ENCODE assay signal across 14 cellular contexts in the genomic region with DNA sequence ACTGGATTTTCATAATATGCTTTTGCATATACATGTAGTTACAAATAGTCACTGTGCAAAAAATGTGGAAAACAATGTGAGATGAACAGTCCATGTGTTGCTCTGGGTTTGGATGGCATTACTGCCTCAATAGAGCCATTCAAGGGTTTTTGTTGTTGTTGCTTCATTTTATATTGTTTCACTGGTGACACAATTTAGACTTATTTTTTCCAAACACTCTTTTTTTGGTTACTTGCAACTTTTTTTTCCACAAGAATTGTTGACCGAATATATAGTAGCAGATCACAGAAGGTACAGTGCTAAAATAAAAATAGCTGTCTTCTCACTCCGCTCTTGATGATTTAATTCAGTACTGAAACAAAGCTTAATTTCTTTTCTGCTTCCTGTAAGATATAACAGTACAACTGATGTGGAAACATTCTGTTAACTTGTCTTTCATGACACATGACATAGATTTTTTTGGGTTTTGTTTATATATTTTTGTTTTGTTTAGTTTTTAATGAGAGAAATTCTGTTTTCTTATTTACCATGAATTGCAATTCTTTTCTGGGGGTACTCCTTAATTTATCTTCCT.
A peak's percentile ranks its signal among the peaks of the same experiment; 100 is the strongest.
DNase-seq lines count a peak whose midpoint lies in the region; ATAC-seq and TF ChIP-seq lines count a peak whose summit lies in the region.
"Had no signal": no experiment of that assay in that cellular context is flagged by ENCODE, and none has a peak within 500 bp of the region (broad histone marks: within the 10 kb centered on the region; RNA-seq: fewer than 3 reads in every experiment).

No MANE protein-coding gene starts in this region.

- ATAC-seq in GM18907 (IDR thresholded peaks at IDR 0.05; ENCODE audit: unreplicated experiment) (peak; percentile 98), HG02610 (IDR thresholded peaks at IDR 0.05; ENCODE audit: unreplicated experiment) (peak; percentile 97), HG03439 (IDR thresholded peaks at IDR 0.05; ENCODE audit: unreplicated experiment) (peak; percentile 79)
- ATAC-seq in stimulated activated naive B cell treated with anti-CD40 and anti-IgM and Interleukin-4, amounts not matched to agents 10 μg/mL and 1 μg/mL and 100 μg/mL, for 72 hours (replicated peaks) = peak; percentile 56 to 67

- H3K4me1 Mint-ChIP-seq in stimulated activated naive B cell treated with anti-CD40 and anti-IgM and Interleukin-4, amounts not matched to agents 10 μg/mL and 1 μg/mL and 100 μg/mL, for 72 hours = peaks cover 0 to 8% of the 10 kb centered on the region in 2 donors
- H3K4me1 Mint-ChIP-seq: activated naive CD8-positive, alpha-beta T cell treated with anti-CD3 and anti-CD28 coated beads for 36 hours had no signal

- H3K27ac Mint-ChIP-seq in stimulated activated naive B cell treated with anti-CD40 and anti-IgM and Interleukin-4, amounts not matched to agents 10 μg/mL and 1 μg/mL and 100 μg/mL, for 72 hours = no peak overlapping the region
- H3K27ac Mint-ChIP-seq: activated CD4-positive, alpha-beta memory T cell treated with anti-CD3 and anti-CD28 coated beads for 36 hours; activated naive CD8-positive, alpha-beta T cell treated with anti-CD3 and anti-CD28 coated beads for 36 hours; dendritic cell treated with granulocyte-macrophage colony-stimulating factor and Interleukin-4, amounts not matched to agents 40 ng/mL and 50 ng/mL, for 4 days had no signal

- H3K4me1 ChIP-seq in Peyer's patch = no peaks in the 10 kb centered on the region
- H3K4me1 ChIP-seq: suprapubic skin had no signal

- no peaks in the 10 kb centered on the region for H3K9me3 Mint-ChIP-seq in stimulated activated naive B cell treated with anti-CD40 and anti-IgM and Interleukin-4, amounts not matched to agents 10 μg/mL and 1 μg/mL and 100 μg/mL, for 72 hours
- H3K9me3 Mint-ChIP-seq: activated CD4-positive, alpha-beta memory T cell treated with anti-CD3 and anti-CD28 coated beads for 36 hours; activated naive CD8-positive, alpha-beta T cell treated with anti-CD3 and anti-CD28 coated beads for 36 hours; dendritic cell treated with granulocyte-macrophage colony-stimulating factor and Interleukin-4, amounts not matched to agents 40 ng/mL and 50 ng/mL, for 4 days had no signal

- TF ChIP-seq CTCF in Peyer's patch (IDR thresholded peaks at IDR 0.05) = no peak

- no peak overlapping the region for H3K4me3 ChIP-seq in Peyer's patch
- H3K4me3 ChIP-seq: suprapubic skin had no signal

- H3K36me3 Mint-ChIP-seq in stimulated activated naive B cell treated with anti-CD40 and anti-IgM and Interleukin-4, amounts not matched to agents 10 μg/mL and 1 μg/mL and 100 μg/mL, for 72 hours = no peaks in the 10 kb centered on the region
- H3K36me3 Mint-ChIP-seq: activated CD4-positive, alpha-beta memory T cell treated with anti-CD3 and anti-CD28 coated beads for 36 hours; activated naive CD8-positive, alpha-beta T cell treated with anti-CD3 and anti-CD28 coated beads for 36 hours had no signal

- no peak for TF ChIP-seq POLR2A in Peyer's patch (IDR thresholded peaks at IDR 0.05)

- no peaks in the 10 kb centered on the region for H3K27me3 ChIP-seq in Peyer's patch
- H3K27me3 ChIP-seq: suprapubic skin had no signal

- no peaks in the 10 kb centered on the region for H3K9me3 ChIP-seq in Peyer's patch
- H3K9me3 ChIP-seq: suprapubic skin had no signal

- no peaks in the 10 kb centered on the region for H3K36me3 ChIP-seq in Peyer's patch
- H3K36me3 ChIP-seq: suprapubic skin had no signal

- H3K27me3 Mint-ChIP-seq in stimulated activated naive B cell treated with anti-CD40 and anti-IgM and Interleukin-4, amounts not matched to agents 10 μg/mL and 1 μg/mL and 100 μg/mL, for 72 hours = no peaks in the 10 kb centered on the region
- H3K27me3 Mint-ChIP-seq: activated CD4-positive, alpha-beta memory T cell treated with anti-CD3 and anti-CD28 coated beads for 36 hours; activated naive CD8-positive, alpha-beta T cell treated with anti-CD3 and anti-CD28 coated beads for 36 hours; dendritic cell treated with granulocyte-macrophage colony-stimulating factor and Interleukin-4, amounts not matched to agents 40 ng/mL and 50 ng/mL, for 4 days had no signal

- no peak overlapping the region for H3K27ac ChIP-seq in Peyer's patch
- H3K27ac ChIP-seq: suprapubic skin had no signal

- H3K4me3 Mint-ChIP-seq in stimulated activated naive B cell treated with anti-CD40 and anti-IgM and Interleukin-4, amounts not matched to agents 10 μg/mL and 1 μg/mL and 100 μg/mL, for 72 hours = no peak overlapping the region
- H3K4me3 Mint-ChIP-seq: activated CD4-positive, alpha-beta memory T cell treated with anti-CD3 and anti-CD28 coated beads for 36 hours; activated naive CD8-positive, alpha-beta T cell treated with anti-CD3 and anti-CD28 coated beads for 36 hours; dendritic cell treated with granulocyte-macrophage colony-stimulating factor and Interleukin-4, amounts not matched to agents 40 ng/mL and 50 ng/mL, for 4 days had no signal

- no peak for DNase-seq in stimulated activated naive B cell treated with anti-CD40 and anti-IgM and Interleukin-4, amounts not matched to agents 10 μg/mL and 1 μg/mL and 100 μg/mL, for 72 hours
- no peak for DNase-seq in SHP77 (lab: John Stamatoyannopoulos, UW)
- DNase-seq in GOT3 (lab: John Stamatoyannopoulos, UW) = no peak
- no peak for DNase-seq in Peyer's patch
- DNase-seq: activated CD4-positive, alpha-beta memory T cell treated with anti-CD3 and anti-CD28 coated beads for 36 hours; activated naive CD8-positive, alpha-beta T cell treated with anti-CD3 and anti-CD28 coated beads for 36 hours; glutamatergic neuron; NCI-H1092; stimulated activated CD4-positive, alpha-beta T cell treated with anti-CD3 and anti-CD28 coated beads, Interleukin-4, amount 100 ng/mL, for 1 hour had no signal
